13 cellular contexts compared by ENCODE assay signal in genomic region chr7:22718200-22718711, GRCh38. TPM values are rescaled to one million over a fixed set of nuclear protein-coding genes. Genes with fewer than 3 reads are reported as not detected.
DNase-seq lines count a peak whose midpoint lies in the region; ATAC-seq and TF ChIP-seq lines count a peak whose summit lies in the region.
"Had no signal": no experiment of that assay in that cellular context is flagged by ENCODE, and none has a peak within 500 bp of the region (broad histone marks: within the 10 kb centered on the region; RNA-seq: fewer than 3 reads in every experiment).

No MANE protein-coding gene starts in this region.

- ATAC-seq in PC-3 (peak; percentile 95), GM21529 (IDR thresholded peaks at IDR 0.05; ENCODE audit: unreplicated experiment) (no peak), HG03280 (IDR thresholded peaks at IDR 0.05; ENCODE audit: unreplicated experiment) (no peak)
- ATAC-seq: natural killer cell treated with Interleukin-12 subunit alpha and Interleukin-12 subunit beta and Interleukin-15 and Interleukin-18, amount 100 ng/mL, for 72 hours had no signal

- H3K4me1 ChIP-seq in PC-3 (ENCODE audit: insufficient read depth, low read length) = peaks cover 26% of the 10 kb centered on the region
- peaks cover 2 to 27% (median 7%) of the 10 kb centered on the region in 3 donors for H3K4me1 ChIP-seq in esophagus squamous epithelium
- peaks cover 20% of the 10 kb centered on the region for H3K4me1 ChIP-seq in neural progenitor cell
- H3K4me1 ChIP-seq in HAP-1 = no peaks in the 10 kb centered on the region

- no peaks in the 10 kb centered on the region for H3K36me3 Mint-ChIP-seq in neural progenitor cell
- H3K36me3 Mint-ChIP-seq: natural killer cell treated with Interleukin-12 subunit alpha and Interleukin-12 subunit beta and Interleukin-15 and Interleukin-18, amount 100 ng/mL, for 72 hours had no signal

- H3K9me3 Mint-ChIP-seq in neural progenitor cell = no peaks in the 10 kb centered on the region
- H3K9me3 Mint-ChIP-seq: natural killer cell treated with Interleukin-12 subunit alpha and Interleukin-12 subunit beta and Interleukin-15 and Interleukin-18, amount 100 ng/mL, for 72 hours had no signal

- POLR2A ChIA-PET in PC-3 (lab: Charles Lee; ENCODE audit: unreplicated experiment) = interaction anchor here (0.5 to 1.2 kb wide), 5 partner anchors 8 to 1922 kb away, joined by 3 read pairs; partner anchors contain the start of gene IL6

- H3K9me2 ChIP-seq in PC-3 (replicated peaks; ENCODE audit: low read length) = no peaks in the 10 kb centered on the region

- CTCF ChIA-PET in PC-3 (lab: Charles Lee) = interaction anchor here (1.3 to 1.9 kb wide), 2 partner anchors 10 to 158 kb away, joined by 5 to 8 read pairs; no protein-coding TSS in a partner anchor

- no peaks in the 10 kb centered on the region for H4K20me1 ChIP-seq in PC-3 (ENCODE audit: low read length)
- no peaks in the 10 kb centered on the region for H4K20me1 ChIP-seq in neural progenitor cell (ENCODE audit: low read depth)

- H3K4me2 ChIP-seq in PC-3 (ENCODE audit: low read length) (peak overlapping the region; percentile 72), neural progenitor cell (peak overlapping the region; percentile 0)
- H3K4me2 ChIP-seq: KMS-11 had no signal

- H3K27ac ChIP-seq in PC-3 (ENCODE audit: low read length) (peak overlapping the region; percentile 91), esophagus squamous epithelium (peak overlapping the region in 3 of 4 donors; percentile 27 to 68 (median 55)), neural progenitor cell (no peak overlapping the region)
- H3K27ac ChIP-seq: KMS-11 had no signal

- no peak for TF ChIP-seq POLR2A in esophagus squamous epithelium (IDR thresholded peaks at IDR 0.05)

- no peak overlapping the region for H3K4me3 Mint-ChIP-seq in neural progenitor cell
- H3K4me3 Mint-ChIP-seq: natural killer cell treated with Interleukin-12 subunit alpha and Interleukin-12 subunit beta and Interleukin-15 and Interleukin-18, amount 100 ng/mL, for 72 hours had no signal

- H3K4me3 ChIP-seq in PC-3 (ENCODE audit: low read length) = peak overlapping the region; percentile 41; the same call in 1 of the 2 replicates
- H3K4me3 ChIP-seq in esophagus squamous epithelium = no peak overlapping the region
- H3K4me3 ChIP-seq in neural progenitor cell = no peak overlapping the region
- H3K4me3 ChIP-seq in HAP-1 = no peak overlapping the region

- no peaks in the 10 kb centered on the region for H3K27me3 Mint-ChIP-seq in neural progenitor cell (ENCODE audit: insufficient read depth, low read depth)

- 36 to 39% methylated on average over 6 of the region's 6 CpGs for WGBS in esophagus squamous epithelium, 2 donors

- in situ Hi-C loops in HAP-1 (cut with MboI; ENCODE audit: low sequenced_read_pairs) = no loop called here

- TF ChIP-seq CTCF in PC-3 (conservative IDR thresholded peaks at IDR 0.05; ENCODE audit: low read depth, low read length) = no peak
- TF ChIP-seq CTCF in esophagus squamous epithelium (IDR thresholded peaks at IDR 0.05) = no peak
- no peak for TF ChIP-seq CTCF in neural progenitor cell (IDR thresholded peaks at IDR 0.05)

- peaks cover 24% of the 10 kb centered on the region for H3K4me1 Mint-ChIP-seq in neural progenitor cell

- peak; percentile 72 for DNase-seq in AG08395 (ENCODE audit: low spot score)
- peak; percentile 94 for DNase-seq in PC-3
- DNase-seq in esophagus squamous epithelium (lab: John Stamatoyannopoulos, UW) = no peak
- DNase-seq in neural progenitor cell (ENCODE audit: low spot score) = peak; percentile 46
- no peak for DNase-seq in HAP-1 (ENCODE audit: low spot score in 2 of 2)
- DNase-seq in GDM1 (lab: John Stamatoyannopoulos, UW) = no peak
- DNase-seq: activated effector memory CD4-positive, alpha-beta T cell treated with Interleukin-2 at 50 U/mL for 16 hours; foreskin melanocyte; NCI-H774 had no signal

- peak overlapping the region; percentile 77 for H3K9ac ChIP-seq in PC-3 (ENCODE audit: low read length)
- H3K9ac ChIP-seq in neural progenitor cell = no peak overlapping the region
- H3K9ac ChIP-seq: KMS-11 had no signal

- no peak overlapping the region for H3K27ac Mint-ChIP-seq in neural progenitor cell
- H3K27ac Mint-ChIP-seq: natural killer cell treated with Interleukin-12 subunit alpha and Interleukin-12 subunit beta and Interleukin-15 and Interleukin-18, amount 100 ng/mL, for 72 hours had no signal

- H3K79me2 ChIP-seq in PC-3 (ENCODE audit: low read length) = no peaks in the 10 kb centered on the region
- H3K79me2 ChIP-seq in neural progenitor cell (ENCODE audit: low read depth) = no peaks in the 10 kb centered on the region

- BruUV-seq in PC-3 (replicated peaks; lab: Mats Ljungman, UMichigan) = no TSS peak

- H3F3A ChIP-seq in PC-3 (ENCODE audit: low read length, unreplicated experiment) (peaks cover 6% of the 10 kb centered on the region), neural progenitor cell (ENCODE audit: low read depth) (no peaks in the 10 kb centered on the region)

- no peaks in the 10 kb centered on the region for H3K36me3 ChIP-seq in PC-3 (ENCODE audit: low read depth, low read length)
- H3K36me3 ChIP-seq in esophagus squamous epithelium = no peaks in the 10 kb centered on the region
- no peaks in the 10 kb centered on the region for H3K36me3 ChIP-seq in neural progenitor cell
- no peaks in the 10 kb centered on the region for H3K36me3 ChIP-seq in HAP-1 (replicated peaks)

- H3K27me3 ChIP-seq in PC-3 (ENCODE audit: low read length) (no peaks in the 10 kb centered on the region), esophagus squamous epithelium (no peaks in the 10 kb centered on the region), neural progenitor cell (no peaks in the 10 kb centered on the region), HAP-1 (ENCODE audit: low read depth) (no peaks in the 10 kb centered on the region)

- H3K9me3 ChIP-seq in PC-3 (ENCODE audit: low read length) (no peaks in the 10 kb centered on the region), esophagus squamous epithelium (no peaks in the 10 kb centered on the region), neural progenitor cell (ENCODE audit: low read depth) (no peaks in the 10 kb centered on the region), HAP-1 (no peaks in the 10 kb centered on the region)

- no peak overlapping the region; the same call in 1 of the 2 replicates for H2AFZ ChIP-seq in PC-3 (ENCODE audit: low read length)
- H2AFZ ChIP-seq in neural progenitor cell (replicated peaks) = peak overlapping the region; percentile 47

- intact Hi-C loops in PC-3 (cut with micrococcal nuclease) (loop anchor here (1.0 kb wide), 2 partner anchors 45 to 50 kb away; no protein-coding TSS in a partner anchor), esophagus squamous epithelium (cut with DNase I) (no loop called here)

RNA-seq across cellular contexts. Expression of gene IL6, which starts 8.7 kb away (rescaled TPM):
- total RNA-seq in PC-3 (2014; rRNA removed) (110 and 113 TPM in 2 replicates), esophagus squamous epithelium (under 1 TPM in 1 of 4 donors, not detected in 3; 0.95 TPM), neural progenitor cell (ENCODE audit: low replicate concordance) (not detected in 2 replicates)

Comparison
In these comparisons a context has a peak if more than half of its experiments do, and no peak if none do; other contexts are left out.
1. DNase-seq: peak in AG08395 (single experiment), PC-3 (single experiment) and neural progenitor cell (single experiment); none in esophagus squamous epithelium (single experiment), HAP-1 (0 of 2) and GDM1 (single experiment).
2. RNA of gene IL6, which starts 8.7 kb away (total RNA-seq): 110 to 113 TPM in PC-3; 0.95 TPM in esophagus squamous epithelium and not detected in neural progenitor cell; every median in the first group is over 10 times any median in the second.